ENCODE assay signal across 15 cellular contexts in the genomic region with DNA sequence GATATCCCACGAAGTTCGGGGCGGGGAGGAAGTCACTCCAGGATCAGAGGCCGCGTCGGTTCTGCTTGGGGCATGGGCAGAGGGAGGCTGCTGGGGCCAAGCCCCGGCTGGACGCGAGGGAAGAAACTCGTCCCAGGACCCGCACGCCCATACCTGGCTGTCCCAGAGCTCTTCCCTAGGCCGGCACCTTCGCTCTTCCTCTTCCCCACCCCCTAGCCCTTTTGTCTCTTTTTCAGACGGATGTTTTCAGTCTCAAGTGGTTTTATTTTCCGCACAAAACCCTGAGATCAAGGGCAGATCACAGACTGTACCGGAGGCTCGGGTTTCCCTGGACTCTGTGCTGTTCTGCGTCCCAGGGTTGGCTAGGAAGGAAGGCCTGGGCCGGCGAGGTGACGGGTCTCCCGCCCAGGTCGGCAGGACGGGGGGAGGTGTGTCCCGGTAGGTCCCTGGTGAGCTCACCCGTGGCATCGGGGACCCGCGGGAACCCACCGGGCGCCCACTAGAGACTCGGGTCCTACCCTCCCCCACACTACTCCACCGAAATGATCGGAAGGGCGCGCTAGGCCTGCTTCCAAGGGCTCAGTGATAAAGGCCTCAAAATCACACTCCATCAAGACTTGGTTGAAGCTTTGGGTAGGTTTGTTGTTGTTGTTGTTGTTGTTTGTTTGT. TPM values are rescaled to one million over a fixed set of nuclear protein-coding genes. Genes with fewer than 3 reads are reported as not detected.
DNase-seq lines count a peak whose midpoint lies in the region; ATAC-seq and TF ChIP-seq lines count a peak whose summit lies in the region.
"Had no signal": no experiment of that assay in that cellular context is flagged by ENCODE, and none has a peak within 500 bp of the region (broad histone marks: within the 10 kb centered on the region; RNA-seq: fewer than 3 reads in every experiment).

No MANE protein-coding gene starts in this region.

- no peaks in the 10 kb centered on the region for H3K9me3 ChIP-seq in Panc1 (ENCODE audit: control insufficient read depth, insufficient read depth, low read depth, low read length)
- H3K9me3 ChIP-seq in ectodermal cell (ENCODE audit: control insufficient read depth, low read length), result no peaks in the 10 kb centered on the region
- H3K9me3 ChIP-seq in mucosa of descending colon, result no peaks in the 10 kb centered on the region
- H3K9me3 ChIP-seq in HAP-1, result no peaks in the 10 kb centered on the region
- no peaks in the 10 kb centered on the region for H3K9me3 ChIP-seq in MG63
- H3K9me3 ChIP-seq: right atrium auricular region, SJCRH30 had no signal

- WGBS in ectodermal cell, 2 experiments, result 9 to 16% methylated on average over 37 of the region's 37 CpGs

- BruUV-seq in Panc1 (replicated peaks; lab: Mats Ljungman, UMichigan), result no TSS peak

- H3K27me3 ChIP-seq in Panc1 (ENCODE audit: control insufficient read depth, insufficient read depth, low read length) (no peaks in the 10 kb centered on the region), ectodermal cell (ENCODE audit: control insufficient read depth, insufficient read depth, low read length, poor library complexity, severe bottlenecking) (peaks cover 66% of the 10 kb centered on the region), HAP-1 (ENCODE audit: low read depth) (peaks cover 33% of the 10 kb centered on the region), MG63 (no peaks in the 10 kb centered on the region)
- H3K27me3 ChIP-seq: SJCRH30 had no signal

- ATAC-seq in Panc1, result no peak
- peak; percentile 52 for ATAC-seq in mucosa of descending colon
- ATAC-seq in GM21717 (IDR thresholded peaks at IDR 0.05; ENCODE audit: unreplicated experiment), result no peak
- ATAC-seq in stimulated activated memory B cell treated with anti-CD40 and anti-IgM and Interleukin-4, amounts not matched to agents 10 μg/mL and 1 μg/mL and 100 μg/mL, for 72 hours, result no peak

- H3K36me3 ChIP-seq in Panc1 (ENCODE audit: control insufficient read depth, insufficient read depth, low read length), result no peaks in the 10 kb centered on the region
- peaks cover 21% of the 10 kb centered on the region for H3K36me3 ChIP-seq in ectodermal cell (ENCODE audit: control insufficient read depth, insufficient read depth, low read length)
- no peaks in the 10 kb centered on the region for H3K36me3 ChIP-seq in mucosa of descending colon (ENCODE audit: low read depth)
- no peaks in the 10 kb centered on the region for H3K36me3 ChIP-seq in HAP-1 (replicated peaks)
- peaks cover 27% of the 10 kb centered on the region for H3K36me3 ChIP-seq in MG63
- H3K36me3 ChIP-seq: right atrium auricular region, SJCRH30 had no signal

- no peak overlapping the region for H3K27ac Mint-ChIP-seq in stimulated activated memory B cell treated with anti-CD40 and anti-IgM and Interleukin-4, amounts not matched to agents 10 μg/mL and 1 μg/mL and 100 μg/mL, for 72 hours
- H3K27ac Mint-ChIP-seq: mesothelial cell of epicardium had no signal

- CTCF ChIA-PET in Panc1 (lab: Charles Lee), result no interaction called here

- H3K27me3 Mint-ChIP-seq in stimulated activated memory B cell treated with anti-CD40 and anti-IgM and Interleukin-4, amounts not matched to agents 10 μg/mL and 1 μg/mL and 100 μg/mL, for 72 hours, result peaks cover 91% of the 10 kb centered on the region

- no peaks in the 10 kb centered on the region for H3K4me1 Mint-ChIP-seq in stimulated activated memory B cell treated with anti-CD40 and anti-IgM and Interleukin-4, amounts not matched to agents 10 μg/mL and 1 μg/mL and 100 μg/mL, for 72 hours

- no peak for TF ChIP-seq CTCF in Panc1 (IDR thresholded peaks at IDR 0.05)
- TF ChIP-seq CTCF in mucosa of descending colon (IDR thresholded peaks at IDR 0.05), result no peak

- in situ Hi-C loops in G401 (cut with HindIII; ENCODE audit: low sequenced_read_pairs), result no loop called here
- in situ Hi-C loops in Panc1 (cut with HindIII; ENCODE audit: low pct_unique_long_range_greater_than_20kb, low sequenced_read_pairs), result no loop called here
- in situ Hi-C loops in HAP-1 (cut with MboI; ENCODE audit: low sequenced_read_pairs), result loop anchor here (10.0 kb wide), 1 partner anchor 245 kb away; no protein-coding TSS in a partner anchor

- H3K27ac ChIP-seq in Panc1 (ENCODE audit: low read length) (peak overlapping the region; percentile 35; the same call in 1 of the 2 replicates), ectodermal cell (ENCODE audit: insufficient read depth, low read depth, low read length, poor library complexity, severe bottlenecking) (no peak overlapping the region)
- H3K27ac ChIP-seq: right atrium auricular region, SJCRH30 had no signal

- H3K4me3 Mint-ChIP-seq in stimulated activated memory B cell treated with anti-CD40 and anti-IgM and Interleukin-4, amounts not matched to agents 10 μg/mL and 1 μg/mL and 100 μg/mL, for 72 hours, result no peak overlapping the region
- H3K4me3 Mint-ChIP-seq: mesothelial cell of epicardium had no signal

- H3K4me3 ChIP-seq in Panc1 (ENCODE audit: low read depth in 2 of 2, low read length in 2 of 2) (no peak overlapping the region), ectodermal cell (ENCODE audit: insufficient read depth, low read depth, low read length) (peak overlapping the region; percentile 99), mucosa of descending colon (no peak overlapping the region), HAP-1 (no peak overlapping the region), MG63 (no peak overlapping the region)
- H3K4me3 ChIP-seq: right atrium auricular region, SJCRH30 had no signal

- H3K36me3 Mint-ChIP-seq in stimulated activated memory B cell treated with anti-CD40 and anti-IgM and Interleukin-4, amounts not matched to agents 10 μg/mL and 1 μg/mL and 100 μg/mL, for 72 hours, result no peaks in the 10 kb centered on the region
- H3K36me3 Mint-ChIP-seq: mesothelial cell of epicardium had no signal

- POLR2A ChIA-PET in Panc1 (lab: Charles Lee), result interaction anchor here (0.5 to 0.6 kb wide), 3 partner anchors 44 to 561 kb away, joined by 8 to 14 read pairs (median 8); no protein-coding TSS in a partner anchor

- H3K4me1 ChIP-seq in Panc1 (ENCODE audit: control insufficient read depth, insufficient read depth, low read length) (peaks cover 35% of the 10 kb centered on the region), ectodermal cell (ENCODE audit: control insufficient read depth, insufficient read depth, low read length) (peaks cover 21% of the 10 kb centered on the region), mucosa of descending colon (ENCODE audit: low read depth) (peaks cover 22% of the 10 kb centered on the region), HAP-1 (peaks cover 13% of the 10 kb centered on the region)

- peaks cover 3% of the 10 kb centered on the region for H3K9me3 Mint-ChIP-seq in stimulated activated memory B cell treated with anti-CD40 and anti-IgM and Interleukin-4, amounts not matched to agents 10 μg/mL and 1 μg/mL and 100 μg/mL, for 72 hours
- H3K9me3 Mint-ChIP-seq: mesothelial cell of epicardium had no signal

- peak; percentile 55 for DNase-seq in G401 (ENCODE audit: low spot score)
- DNase-seq in Panc1 (ENCODE audit: low read depth, low spot score), result no peak
- DNase-seq in mucosa of descending colon, result peak in 1 of 3 donors; percentile 33
- DNase-seq in HAP-1 (ENCODE audit: low spot score in 2 of 2), result no peak
- no peak for DNase-seq in MG63
- DNase-seq: activated CD4-positive, CD25-positive, alpha-beta regulatory T cell treated with anti-CD3 and anti-CD28 coated beads, Interleukin-2, amount 50 U/mL, for 72 hours; activated gamma-delta T cell; NCI-H1105; SJCRH30 had no signal

- intact Hi-C loops in Panc1 (cut with micrococcal nuclease; ENCODE audit: unreplicated experiment), result loop anchor here (5.0 kb wide), 1 partner anchor 98 kb away; a partner anchor contains a TSS
- intact Hi-C loops in mucosa of descending colon (cut with DNase I, micrococcal nuclease), result no loop called here

RNA-seq across cellular contexts. Expression of a gene that starts 7.9 kb away (rescaled TPM):
- total RNA-seq in G401 (2014; rRNA removed; shearing (Covaris generic)), result 10.0 and 16.8 TPM in 2 replicates
- total RNA-seq in Panc1 (2021; ENCODE audit: unreplicated experiment) (54.5 TPM), mucosa of descending colon (under 1 TPM in 2 of 3 donors, not detected in 1; 0.09 to 0.31 TPM)
- polyA plus RNA-seq in Panc1 (2012; ENCODE audit: insufficient read length), result 43.4 TPM
- polyA plus RNA-seq in ectodermal cell (2013, experiment 1 of 4), result 345 TPM
- polyA plus RNA-seq in ectodermal cell (2013, experiment 2 of 4), result 289 TPM
- polyA plus RNA-seq in ectodermal cell (2013, experiment 3 of 4), result 282 TPM
- polyA plus RNA-seq in ectodermal cell (2013, experiment 4 of 4), result 292 TPM
- 3.7 and 5.2 TPM in 2 replicates for total RNA-seq in MG63 (2014; rRNA removed; shearing (Covaris generic); ENCODE audit: low replicate concordance)
- total RNA-seq: mesothelial cell of epicardium, subcutaneous adipose tissue had no signal

RNA-seq across cellular contexts. Expression of a gene that starts 17.9 kb away (rescaled TPM):
- total RNA-seq in G401 (2014; rRNA removed; shearing (Covaris generic)), result 7.1 and 10.1 TPM in 2 replicates
- total RNA-seq in Panc1 (2021; ENCODE audit: unreplicated experiment) (5.2 TPM), mucosa of descending colon (not detected)
- 2.8 TPM for polyA plus RNA-seq in Panc1 (2012; ENCODE audit: insufficient read length)
- 65.6 TPM for polyA plus RNA-seq in ectodermal cell (2013, experiment 1 of 4)
- 64.1 TPM for polyA plus RNA-seq in ectodermal cell (2013, experiment 2 of 4)
- polyA plus RNA-seq in ectodermal cell (2013, experiment 3 of 4), result 56.2 TPM
- 56.2 TPM for polyA plus RNA-seq in ectodermal cell (2013, experiment 4 of 4)
- 1.8 and 2.9 TPM in 2 replicates for total RNA-seq in MG63 (2014; rRNA removed; shearing (Covaris generic); ENCODE audit: low replicate concordance)
- total RNA-seq: mesothelial cell of epicardium, right atrium auricular region had no signal
